In genomic region chr17:56834380-56835258, GRCh38 we compare ENCODE assay signal across 1 cellular context.
TF ChIP-seq lines count a peak whose summit lies in the region.

No MANE protein-coding gene starts in this region.

TF ChIP-seq in HEK293, 187 proteins besides CTCF, POLR2A, EP300 and RAD21 (continued from another document and continues in another):
- TF ChIP-seq ZNF513 (tag by site-specific recombination; IDR thresholded peaks at IDR 0.05) (no peak), ZNF843 (tag by site-specific recombination; IDR thresholded peaks at IDR 0.05) (no peak; the same call in 1 of the 2 replicates), ZSCAN23 (tag by site-specific recombination; IDR thresholded peaks at IDR 0.05) (no peak), ZNF202 (tag by site-specific recombination; IDR thresholded peaks at IDR 0.05; ENCODE audit: borderline replicate concordance) (no peak), ZBTB1 (tag by site-specific recombination; IDR thresholded peaks at IDR 0.05) (no peak), WT1 (tag by site-specific recombination; IDR thresholded peaks at IDR 0.05) (no peak; the same call in 1 of the 2 replicates), TCF7L2 (IDR thresholded peaks at IDR 0.05; ENCODE audit: borderline replicate concordance, low read depth, low read length) (no peak), ZNF426 (tag by site-specific recombination; IDR thresholded peaks at IDR 0.05) (no peak), ZNF274 (IDR thresholded peaks at IDR 0.05; ENCODE audit: low read length) (no peak), ZNF274 (tag by site-specific recombination; IDR thresholded peaks at IDR 0.05; ENCODE audit: borderline replicate concordance) (no peak), GFI1B (tag by site-specific recombination; IDR thresholded peaks at IDR 0.05) (no peak), ZNF132 (tag by site-specific recombination; IDR thresholded peaks at IDR 0.05; ENCODE audit: borderline replicate concordance) (no peak), ZNF280D (tag by site-specific recombination; IDR thresholded peaks at IDR 0.05) (no peak), ZNF623 (tag by site-specific recombination; IDR thresholded peaks at IDR 0.05) (no peak), PRDM6 (tag by site-specific recombination; IDR thresholded peaks at IDR 0.05) (no peak), ZBTB44 (tag by site-specific recombination; IDR thresholded peaks at IDR 0.05) (no peak), PATZ1 (tag by site-specific recombination; IDR thresholded peaks at IDR 0.05) (0 out of 2 replicates have a peak, but pooled peaks have one; percentile 40), ZBTB49 (tag by site-specific recombination; IDR thresholded peaks at IDR 0.05; ENCODE audit: low read depth) (no peak), BCL6B (tag by site-specific recombination; IDR thresholded peaks at IDR 0.05) (no peak), ZNF341 (tag by site-specific recombination; IDR thresholded peaks at IDR 0.05; ENCODE audit: low read depth) (no peak; the same call in 1 of the 2 replicates), GLIS1 (tag by site-specific recombination; IDR thresholded peaks at IDR 0.05) (peak; percentile 8; the same call in 1 of the 2 replicates), ZNF48 (tag by site-specific recombination; IDR thresholded peaks at IDR 0.05) (no peak), PRDM4 (tag by site-specific recombination; IDR thresholded peaks at IDR 0.05) (0 out of 2 replicates have a peak, but pooled peaks have one; percentile 18), ZNF398 (tag by site-specific recombination; IDR thresholded peaks at IDR 0.05) (0 out of 2 replicates have a peak, but pooled peaks have one; percentile 42), ZIC2 (tag by site-specific recombination; IDR thresholded peaks at IDR 0.05) (peak; percentile 36), OSR2 (tag by site-specific recombination; IDR thresholded peaks at IDR 0.05) (no peak), ZNF2 (tag by site-specific recombination; IDR thresholded peaks at IDR 0.05) (no peak), HOXD13 (CRISPR knock-in tag; IDR thresholded peaks at IDR 0.05; ENCODE audit: borderline replicate concordance) (no peak), ZBTB8A (tag by site-specific recombination; IDR thresholded peaks at IDR 0.05) (peak; percentile 92), SP2 (tag by site-specific recombination; IDR thresholded peaks at IDR 0.05) (peak; percentile 92), ZNF19 (tag by site-specific recombination; IDR thresholded peaks at IDR 0.05; ENCODE audit: low read depth) (no peak), MZF1 (tag by site-specific recombination; IDR thresholded peaks at IDR 0.05; ENCODE audit: borderline replicate concordance) (peak; percentile 79), ZNF514 (tag by site-specific recombination; IDR thresholded peaks at IDR 0.05) (no peak), ZNF837 (tag by site-specific recombination; IDR thresholded peaks at IDR 0.05) (no peak), ZBTB26 (tag by site-specific recombination; optimal IDR thresholded peaks at IDR 0.05) (peak; percentile 93), ZNF624 (tag by site-specific recombination; IDR thresholded peaks at IDR 0.05) (no peak), ZNF629 (tag by site-specific recombination; IDR thresholded peaks at IDR 0.05) (peak; percentile 22; the same call in 1 of the 2 replicates), ZNF350 (tag by site-specific recombination; IDR thresholded peaks at IDR 0.05) (no peak)
